7 cellular contexts compared by ENCODE assay signal in the genomic region with DNA sequence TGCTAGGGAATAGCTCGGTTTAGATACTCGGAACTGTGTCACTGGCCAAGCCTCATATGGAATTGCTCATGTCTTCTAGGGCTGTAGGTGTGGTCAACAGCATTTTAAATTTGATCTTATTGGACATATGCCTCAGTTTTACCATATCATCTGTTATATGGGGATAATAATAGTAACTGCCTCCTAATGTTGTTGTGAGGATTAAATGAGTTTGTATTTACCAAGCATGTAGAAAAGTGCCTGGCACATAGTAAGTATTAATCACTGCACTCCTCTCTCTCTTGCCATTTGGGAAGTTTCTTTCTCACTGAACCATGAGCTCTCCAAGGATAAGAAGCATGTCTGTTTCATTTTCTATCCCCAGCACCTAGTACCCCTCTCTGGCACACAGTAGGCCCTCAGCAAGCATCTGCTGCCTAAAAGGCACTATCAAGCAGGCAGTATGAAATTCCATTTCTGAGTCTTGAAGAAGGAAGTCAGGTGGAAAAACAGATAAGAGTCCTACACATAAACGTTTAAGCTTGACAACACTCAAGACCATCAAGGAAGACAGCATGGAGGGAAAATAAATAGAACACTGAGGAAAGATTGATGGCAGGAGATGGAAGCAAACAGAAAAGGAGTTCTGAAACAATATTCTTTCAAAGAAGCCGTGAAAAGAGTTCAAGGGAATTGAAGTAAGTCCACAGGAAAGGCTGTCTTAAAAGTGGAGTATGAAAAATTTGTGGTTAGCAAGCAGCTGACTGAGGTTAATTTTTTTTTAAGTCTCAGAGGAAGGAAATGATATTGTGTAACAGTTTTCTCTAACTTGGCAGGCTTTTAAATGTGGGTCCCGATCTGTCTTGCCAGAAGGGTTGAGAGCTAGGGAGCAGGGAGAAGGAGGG. TPM values are rescaled to one million over a fixed set of nuclear protein-coding genes. Genes with fewer than 3 reads are reported as not detected.
DNase-seq lines count a peak whose midpoint lies in the region; FAIRE-seq and TF ChIP-seq lines count a peak whose summit lies in the region.

No MANE protein-coding gene starts in this region.

- no peaks in the 10 kb centered on the region for H3K79me2 ChIP-seq in Loucy (ENCODE audit: insufficient read depth, low read length)

- no peak for FAIRE-seq in GM12891 (lab: Jason Lieb, UNC)

- TF ChIP-seq CTCF in Loucy (conservative IDR thresholded peaks at IDR 0.05; ENCODE audit: low read length), result no peak
- no peak for TF ChIP-seq CTCF in ascending aorta (IDR thresholded peaks at IDR 0.05)
- TF ChIP-seq CTCF in transverse colon (IDR thresholded peaks at IDR 0.05), result no peak

- peak overlapping the region; percentile 80 for H3K4me2 ChIP-seq in Loucy (ENCODE audit: low read depth, low read length, poor library complexity, severe bottlenecking)

- TF ChIP-seq EP300 in transverse colon (IDR thresholded peaks at IDR 0.05; ENCODE audit: low read depth), result no peak

- peak overlapping the region; percentile 92 to 98 for H3K27ac ChIP-seq in ascending aorta
- peak overlapping the region; percentile 94 to 99 (median 97) for H3K27ac ChIP-seq in transverse colon

- H3K4me1 ChIP-seq in Loucy (ENCODE audit: insufficient read depth, low read length, poor library complexity, severe bottlenecking) (peaks cover 38% of the 10 kb centered on the region), ascending aorta (peaks cover 4 to 22% of the 10 kb centered on the region in 2 donors), transverse colon (peaks cover 10 to 41% (median 19%) of the 10 kb centered on the region in 4 donors)

- 46 to 58% methylated on average over 4 to 5 of the region's 5 CpGs for WGBS in transverse colon (ENCODE audit: low coverage in 1 of 2), 2 donors

- H3K9me3 ChIP-seq in Loucy (ENCODE audit: insufficient read depth, low read depth, low read length) (no peaks in the 10 kb centered on the region), ascending aorta (no peaks in the 10 kb centered on the region), transverse colon (no peaks in the 10 kb centered on the region)

- intact Hi-C loops in ascending aorta (cut with DNase I) (no loop called here), transverse colon (cut with DNase I; ENCODE audit: low total_unique reads) (no loop called here)

- TF ChIP-seq POLR2A in GM12891 (IDR thresholded peaks at IDR 0.05; ENCODE audit: low read depth, low read length) (0 out of 2 replicates have a peak, but pooled peaks have one; percentile 29), transverse colon (IDR thresholded peaks at IDR 0.05) (no peak)

- DNase-seq in GM12891 (ENCODE audit: insufficient read length, low spot score) (no peak), ascending aorta (ENCODE audit: low spot score in 2 of 2) (no peak), kidney tubule cell (ENCODE audit: low spot score) (peak; percentile 61), transverse colon (no peak), DMS 273 (lab: John Stamatoyannopoulos, UW; ENCODE audit: unreplicated experiment) (no peak), NCI-H774 (lab: John Stamatoyannopoulos, UW) (no peak)

- no peak overlapping the region for H3K9ac ChIP-seq in Loucy (ENCODE audit: low read depth, low read length, poor library complexity, severe bottlenecking)

- no peak overlapping the region for H2AFZ ChIP-seq in Loucy (ENCODE audit: low read length)

- H4K20me1 ChIP-seq in Loucy (ENCODE audit: insufficient read depth, low read length, poor library complexity, severe bottlenecking), result peaks cover 3% of the 10 kb centered on the region

- H3K9me2 ChIP-seq in Loucy (replicated peaks; ENCODE audit: low read depth, low read length), result no peaks in the 10 kb centered on the region

- no peaks in the 10 kb centered on the region for H3K27me3 ChIP-seq in Loucy (ENCODE audit: insufficient read depth, low read length, poor library complexity, severe bottlenecking)
- H3K27me3 ChIP-seq in ascending aorta, result no peaks in the 10 kb centered on the region
- no peaks in the 10 kb centered on the region for H3K27me3 ChIP-seq in transverse colon

- H3K4me3 ChIP-seq in Loucy (ENCODE audit: low read length, poor library complexity, severe bottlenecking), result peak overlapping the region; percentile 58
- H3K4me3 ChIP-seq in ascending aorta, result peak overlapping the region in 1 of 2 donors; percentile 7
- no peak overlapping the region for H3K4me3 ChIP-seq in transverse colon

- no peaks in the 10 kb centered on the region for H3K36me3 ChIP-seq in Loucy (ENCODE audit: insufficient read depth, low read length)
- peaks cover 0 to 6% of the 10 kb centered on the region in 2 donors for H3K36me3 ChIP-seq in ascending aorta
- H3K36me3 ChIP-seq in transverse colon, result peaks cover 0 to 3% (median 0%) of the 10 kb centered on the region in 4 donors

- in situ Hi-C loops in transverse colon (cut with MboI; ENCODE audit: low pct_ligation_motif_present in 1 of 4, low pct_unique_long_range_greater_than_20kb in 1 of 4, low sequenced_read_pairs in 3 of 4), result no loop called here

- peaks cover 18% of the 10 kb centered on the region for H3F3A ChIP-seq in Loucy (ENCODE audit: low read depth)

TF ChIP-seq in GM12891, 5 proteins besides CTCF, POLR2A, EP300 and RAD21:
- TF ChIP-seq PAX5 (IDR thresholded peaks at IDR 0.05; ENCODE audit: insufficient read depth, low read length, severe bottlenecking) (no peak), POU2F2 (IDR thresholded peaks at IDR 0.05; ENCODE audit: low read depth, low read length) (no peak), POLR2AphosphoS5 (IDR thresholded peaks at IDR 0.05; ENCODE audit: low read depth, low read length) (no peak), TAF1 (IDR thresholded peaks at IDR 0.05; ENCODE audit: low read depth, low read length) (no peak), SPI1 (IDR thresholded peaks at IDR 0.05; ENCODE audit: low read depth, low read length) (no peak)
TF ChIP-seq in GM12891: peak in this region for 0.

RNA-seq across cellular contexts. Expression of gene ATP6V0A1, which starts 2.2 kb away (rescaled TPM):
- 27.1 TPM for polyA plus RNA-seq in GM12891 (2012; ENCODE audit: low read depth, missing spikeins)
- total RNA-seq in ascending aorta (59.0 TPM), transverse colon (100 to 1,000 TPM in 2 of 4 donors, 10 to 100 TPM in 2; 91.8 to 313 (median 115) TPM)

RNA-seq across cellular contexts. Expression of gene CAVIN1, which starts 33.4 kb away (rescaled TPM):
- polyA plus RNA-seq in GM12891 (2012; ENCODE audit: low read depth, missing spikeins), result 2.0 TPM
- total RNA-seq in ascending aorta (548 TPM), transverse colon (100 to 1,000 TPM in 1 of 4 donors, 10 to 100 TPM in 3; 53.7 to 135 (median 69.2) TPM)
